Comparison of ENCODE assay signal across 19 cellular contexts in genomic region chr14:105244334-105244733, GRCh38.
"Had no signal": no experiment of that assay in that cellular context is flagged by ENCODE, and none has a peak within 500 bp of the region (broad histone marks: within the 10 kb centered on the region; RNA-seq: fewer than 3 reads in every experiment).

No MANE protein-coding gene starts in this region.

- H3K27ac Mint-ChIP-seq: activated CD4-positive, alpha-beta memory T cell treated with anti-CD3 and anti-CD28 coated beads for 36 hours; activated CD4-positive, alpha-beta T cell treated with anti-CD3 and anti-CD28 coated beads, Interleukin-2, amount 10 ng/mL, durations not matched to agents 7 days and 5 days; activated naive CD4-positive, alpha-beta T cell treated with anti-CD3 and anti-CD28 coated beads, Interleukin-2, amount 10 ng/mL, durations not matched to agents 7 days and 5 days; activated naive CD8-positive, alpha-beta T cell treated with anti-CD3 and anti-CD28 coated beads for 36 hours; activated T-cell treated with anti-CD3 and anti-CD28 coated beads, Interleukin-2, amount 50 U/mL, for 72 hours; activated T-helper 2 cell treated with anti-CD3 and anti-CD28 coated beads, Interferon-gamma antibody, Interleukin-2, Interleukin-4, amounts not matched to agents 10 μg/mL and 5 μg/mL and 100 μg/mL, durations not matched to agents 14 hours and 24 hours and 36 hours had no signal

- DNase-seq: activated CD4-positive, alpha-beta memory T cell treated with anti-CD3 and anti-CD28 coated beads for 36 hours; activated CD4-positive, alpha-beta T cell treated with anti-CD3 and anti-CD28 coated beads, Interleukin-2, amount 10 ng/mL, durations not matched to agents 7 days and 5 days; activated CD4-positive, CD25-positive, alpha-beta regulatory T cell; activated CD8-positive, alpha-beta memory T cell treated with anti-CD3 and anti-CD28 coated beads, Interleukin-2, amount 50 U/mL, for 4 hours; activated gamma-delta T cell treated with Interleukin-2 at 50 U/mL for 16 hours; activated naive CD4-positive, alpha-beta T cell treated with anti-CD3 and anti-CD28 coated beads, Interleukin-2, amount 10 ng/mL, durations not matched to agents 7 days and 5 days; activated naive CD8-positive, alpha-beta T cell treated with anti-CD3 and anti-CD28 coated beads for 36 hours; activated T-cell treated with anti-CD3 and anti-CD28 coated beads, Interleukin-2, amount 50 U/mL, for 72 hours; caudate nucleus; MM.1S; NCI-H1105; NCI-H1436; NCI-H1694 treated with DMSO at 0.1 percent for 48 hours; NCI-H2029 treated with DMSO at 0.1 percent for 48 hours; NCI-H510A treated with DMSO at 0.1 percent for 48 hours; SIG-M5 had no signal

- H3K4me3 Mint-ChIP-seq: activated CD4-positive, alpha-beta memory T cell treated with anti-CD3 and anti-CD28 coated beads for 36 hours; activated CD4-positive, alpha-beta T cell treated with anti-CD3 and anti-CD28 coated beads, Interleukin-2, amount 10 ng/mL, durations not matched to agents 7 days and 5 days; activated naive CD4-positive, alpha-beta T cell treated with anti-CD3 and anti-CD28 coated beads, Interleukin-2, amount 10 ng/mL, durations not matched to agents 7 days and 5 days; activated naive CD8-positive, alpha-beta T cell treated with anti-CD3 and anti-CD28 coated beads for 36 hours; activated T-cell treated with anti-CD3 and anti-CD28 coated beads, Interleukin-2, amount 50 U/mL, for 72 hours had no signal

- H3K27ac ChIP-seq: breast epithelium, VCaP had no signal

- H3K27me3 Mint-ChIP-seq: activated CD4-positive, alpha-beta memory T cell treated with anti-CD3 and anti-CD28 coated beads for 36 hours; activated CD4-positive, alpha-beta T cell treated with anti-CD3 and anti-CD28 coated beads, Interleukin-2, amount 10 ng/mL, durations not matched to agents 7 days and 5 days; activated naive CD4-positive, alpha-beta T cell treated with anti-CD3 and anti-CD28 coated beads, Interleukin-2, amount 10 ng/mL, durations not matched to agents 7 days and 5 days; activated naive CD8-positive, alpha-beta T cell treated with anti-CD3 and anti-CD28 coated beads for 36 hours had no signal

- ATAC-seq: activated T-cell treated with anti-CD3 and anti-CD28 coated beads, Interleukin-2, amount 50 U/mL, for 72 hours had no signal

- H3K9me3 Mint-ChIP-seq: activated CD4-positive, alpha-beta memory T cell treated with anti-CD3 and anti-CD28 coated beads for 36 hours; activated CD4-positive, alpha-beta T cell treated with anti-CD3 and anti-CD28 coated beads, Interleukin-2, amount 10 ng/mL, durations not matched to agents 7 days and 5 days; activated naive CD4-positive, alpha-beta T cell treated with anti-CD3 and anti-CD28 coated beads, Interleukin-2, amount 10 ng/mL, durations not matched to agents 7 days and 5 days; activated naive CD8-positive, alpha-beta T cell treated with anti-CD3 and anti-CD28 coated beads for 36 hours; activated T-cell treated with anti-CD3 and anti-CD28 coated beads, Interleukin-2, amount 50 U/mL, for 72 hours; activated T-helper 2 cell treated with anti-CD3 and anti-CD28 coated beads, Interferon-gamma antibody, Interleukin-2, Interleukin-4, amounts not matched to agents 10 μg/mL and 5 μg/mL and 100 μg/mL, durations not matched to agents 14 hours and 24 hours and 36 hours had no signal
